Comparison of ENCODE assay signal across 8 cellular contexts in the genomic region with DNA sequence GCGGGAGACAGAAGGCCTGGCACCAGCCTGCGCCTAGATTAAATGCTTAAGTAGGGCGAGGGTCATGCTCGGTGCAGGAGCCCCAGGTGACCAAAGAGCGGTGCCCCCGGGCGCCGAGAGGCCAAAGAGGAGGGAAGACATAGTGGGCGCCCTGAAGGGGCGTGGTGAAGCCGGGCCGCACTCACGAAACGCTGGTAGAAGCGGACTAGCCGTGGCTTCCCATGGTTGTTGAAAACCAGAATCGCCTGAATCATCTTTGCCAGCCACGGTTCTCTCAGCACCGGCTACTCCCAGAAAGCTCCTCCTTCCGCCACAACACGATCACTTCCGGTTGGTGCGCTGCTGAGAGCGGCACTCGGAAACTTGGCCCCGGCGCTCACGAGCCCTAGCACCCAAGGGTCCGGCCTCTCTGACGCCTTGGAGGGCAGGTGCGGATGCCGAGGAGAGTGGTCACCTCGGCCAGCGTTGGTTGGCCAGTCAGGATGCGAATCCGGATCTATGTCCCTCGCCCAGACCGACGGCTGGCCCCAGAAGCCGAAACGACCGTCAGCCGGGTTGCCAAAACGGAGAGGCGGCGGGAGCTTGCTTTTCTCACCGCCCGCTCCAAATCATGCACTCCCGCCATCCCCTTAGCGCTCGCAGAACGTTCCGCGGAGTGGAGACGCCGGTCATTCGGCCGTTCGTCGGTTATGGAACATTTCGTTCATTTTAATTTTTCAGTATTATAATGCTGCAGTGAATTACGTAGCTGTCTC. TPM values are rescaled to one million over a fixed set of nuclear protein-coding genes. Genes with fewer than 3 reads are reported as not detected.
DNase-seq lines count a peak whose midpoint lies in the region; FAIRE-seq and TF ChIP-seq lines count a peak whose summit lies in the region.

Gene AP3S2 (minus strand): TSS at position 299 of the 755 bp plus-strand sequence. CDS start 45 bp downstream, at position 254.

- H3K4me1 ChIP-seq in ES-I3 (ENCODE audit: insufficient read depth, low read length) (peaks cover 5% of the 10 kb centered on the region; the same call in 1 of the 2 replicates), SJCRH30 (0 out of 2 replicates have a peak, but pooled peaks cover 3% of the 10 kb centered on the region), neutrophil (ENCODE audit: control insufficient read depth in 1 of 2, insufficient read depth in 1 of 2, low read depth in 1 of 2, low read length in 1 of 2) (peaks cover 45% of the 10 kb centered on the region in 2 experiments)

- H3K9ac ChIP-seq in ES-I3 (ENCODE audit: low read depth, low read length) = peak within 1 kb of the TSS; percentile 83

- no peaks in the 10 kb centered on the region for H3K27me3 ChIP-seq in H7 (ENCODE audit: control insufficient read depth, insufficient read depth, low read length)
- H3K27me3 ChIP-seq in SJCRH30 = no peaks in the 10 kb centered on the region
- H3K27me3 ChIP-seq in neutrophil = no peaks in the 10 kb centered on the region

- H3K27ac ChIP-seq in SJCRH30 = peak within 1 kb of the TSS; percentile 64
- peak within 1 kb of the TSS; percentile 99 for H3K27ac ChIP-seq in neutrophil
- H3K27ac ChIP-seq in substantia nigra (ENCODE audit: low read depth, low read length, poor library complexity, severe bottlenecking) = peak within 1 kb of the TSS; percentile 89

- H3K9me3 ChIP-seq in ES-I3 (ENCODE audit: control insufficient read depth, insufficient read depth, low read length) (no peaks in the 10 kb centered on the region), SJCRH30 (replicated peaks) (no peaks in the 10 kb centered on the region), neutrophil (no peaks in the 10 kb centered on the region)

- no peaks in the 10 kb centered on the region for H3K36me3 ChIP-seq in ES-I3 (ENCODE audit: insufficient read depth, low read length)
- H3K36me3 ChIP-seq in H7 (replicated peaks; ENCODE audit: control insufficient read depth, insufficient read depth, low read length) = no peaks in the 10 kb centered on the region
- H3K36me3 ChIP-seq in SJCRH30 = peaks cover 4% of the 10 kb centered on the region
- H3K36me3 ChIP-seq in neutrophil = peaks cover 2% of the 10 kb centered on the region

- TF ChIP-seq CTCF in neutrophil (IDR thresholded peaks at IDR 0.05) = no peak

- H3K4me3 ChIP-seq in H7 (ENCODE audit: insufficient read depth, low read depth, low read length) (peak within 1 kb of the TSS; percentile 92), SJCRH30 (peak within 1 kb of the TSS; percentile 82), neutrophil (ENCODE audit: low read depth in 1 of 2, low read length in 1 of 2) (peak within 1 kb of the TSS; percentile 84 to 97)

- DNase-seq in H7 (peak; percentile 89), M059J (ENCODE audit: low read depth) (peak; percentile 93), SJCRH30 (peak; percentile 92 to 97), frontal cortex (ENCODE audit: low spot score in 2 of 2) (peak; percentile 69 to 80), substantia nigra (lab: John Stamatoyannopoulos, UW) (peak; percentile 35 to 92 (median 85))
- peak; percentile 72 to 81 (median 78) for DNase-seq in activated naive CD4-positive, alpha-beta T cell (lab: John Stamatoyannopoulos, UW)

- FAIRE-seq in frontal cortex (lab: Jason Lieb, UNC) = no peak

RNA-seq across cellular contexts. Expression of gene AP3S2, which starts in this region (rescaled TPM):
- total RNA-seq in H7 (2014; rRNA removed; shearing (Covaris generic)) = 39.6 and 62.8 TPM in 2 replicates
- 48.8 and 58.8 TPM in 2 replicates for total RNA-seq in M059J (2014; rRNA removed; shearing (Covaris generic))
- 46.1 and 53.4 TPM in 2 replicates for total RNA-seq in SJCRH30 (2014; rRNA removed; shearing (Covaris generic))
- total RNA-seq in frontal cortex = 40.8 TPM

Comparison
In these comparisons a context has a peak if more than half of its experiments do, and no peak if none do; other contexts are left out.
1. Peak in every context shown above with its lines: DNase-seq, H3K4me3 ChIP-seq and H3K27ac ChIP-seq.